ENCODE assay signal across 18 cellular contexts in genomic region chr6:8731874-8732273, GRCh38.
DNase-seq lines count a peak whose midpoint lies in the region; ATAC-seq and TF ChIP-seq lines count a peak whose summit lies in the region.
"Had no signal": no experiment of that assay in that cellular context is flagged by ENCODE, and none has a peak within 500 bp of the region (broad histone marks: within the 10 kb centered on the region; RNA-seq: fewer than 3 reads in every experiment).

No MANE protein-coding gene starts in this region.

- TF ChIP-seq POLR2A in erythroblast (IDR thresholded peaks at IDR 0.05; ENCODE audit: low read length), result no peak

- H3K27me3 Mint-ChIP-seq in natural killer cell (ENCODE audit: low read depth in 2 of 2) (no peaks in the 10 kb centered on the region), mesothelial cell of epicardium (ENCODE audit: low read depth) (no peaks in the 10 kb centered on the region)
- H3K27me3 Mint-ChIP-seq in natural killer cell treated with Interleukin-12 subunit alpha and Interleukin-12 subunit beta and Interleukin-15 and Interleukin-18, amount 100 ng/mL, for 72 hours, result no peaks in the 10 kb centered on the region
- H3K27me3 Mint-ChIP-seq: effector memory CD8-positive, alpha-beta T cell had no signal

- H3K36me3 Mint-ChIP-seq in natural killer cell (no peaks in the 10 kb centered on the region), mesothelial cell of epicardium (no peaks in the 10 kb centered on the region)
- H3K36me3 Mint-ChIP-seq in natural killer cell treated with Interleukin-12 subunit alpha and Interleukin-12 subunit beta and Interleukin-15 and Interleukin-18, amount 100 ng/mL, for 72 hours, result no peaks in the 10 kb centered on the region
- H3K36me3 Mint-ChIP-seq: activated naive CD8-positive, alpha-beta T cell; neural progenitor cell had no signal

- H3K4me3 Mint-ChIP-seq in natural killer cell, result peak overlapping the region; percentile 17
- H3K4me3 Mint-ChIP-seq in natural killer cell treated with Interleukin-12 subunit alpha and Interleukin-12 subunit beta and Interleukin-15 and Interleukin-18, amount 100 ng/mL, for 72 hours, result no peak overlapping the region
- no peak overlapping the region for H3K4me3 Mint-ChIP-seq in mesothelial cell of epicardium
- H3K4me3 Mint-ChIP-seq: activated naive CD8-positive, alpha-beta T cell; effector memory CD8-positive, alpha-beta T cell; neural progenitor cell had no signal

- H3K9me3 Mint-ChIP-seq in natural killer cell, result peaks cover 2 to 3% of the 10 kb centered on the region in 2 donors
- H3K9me3 Mint-ChIP-seq in natural killer cell treated with Interleukin-12 subunit alpha and Interleukin-12 subunit beta and Interleukin-15 and Interleukin-18, amount 100 ng/mL, for 72 hours, result peaks cover 6% of the 10 kb centered on the region
- H3K9me3 Mint-ChIP-seq in mesothelial cell of epicardium, result no peaks in the 10 kb centered on the region
- H3K9me3 Mint-ChIP-seq: neural progenitor cell had no signal

- ATAC-seq in natural killer cell (peak in 1 of 3 donors; percentile 62), HG02852 (IDR thresholded peaks at IDR 0.05; ENCODE audit: unreplicated experiment) (peak; percentile 54), left colon (no peak)
- ATAC-seq in natural killer cell treated with Interleukin-12 subunit alpha and Interleukin-12 subunit beta and Interleukin-15 and Interleukin-18, amount 100 ng/mL, for 72 hours, result no peak
- ATAC-seq: effector memory CD8-positive, alpha-beta T cell; left lobe of liver; SK-N-SH treated with all-trans-retinoic acid at 6 μM for 48 hours had no signal

- no peak for TF ChIP-seq CTCF in natural killer cell (IDR thresholded peaks at IDR 0.05)
- TF ChIP-seq CTCF in mesothelial cell of epicardium (IDR thresholded peaks at IDR 0.05; ENCODE audit: unreplicated experiment), result no peak

- H3K27ac Mint-ChIP-seq in natural killer cell (peak overlapping the region in 1 of 2 donors; percentile 66), mesothelial cell of epicardium (no peak overlapping the region)
- H3K27ac Mint-ChIP-seq in natural killer cell treated with Interleukin-12 subunit alpha and Interleukin-12 subunit beta and Interleukin-15 and Interleukin-18, amount 100 ng/mL, for 72 hours, result no peak overlapping the region
- H3K27ac Mint-ChIP-seq: activated naive CD8-positive, alpha-beta T cell; effector memory CD8-positive, alpha-beta T cell; neural progenitor cell had no signal

- DNase-seq in natural killer cell, result no peak
- no peak for DNase-seq in natural killer cell treated with Interleukin-12 subunit alpha and Interleukin-12 subunit beta and Interleukin-15 and Interleukin-18, amount 100 ng/mL, for 72 hours (ENCODE audit: low spot score)
- DNase-seq in MV-4-11 (lab: John Stamatoyannopoulos, UW), result peak; percentile 24
- DNase-seq in cortex of kidney (lab: John Stamatoyannopoulos, UW), result no peak
- DNase-seq in left colon, result no peak
- DNase-seq in erythroblast (lab: John Stamatoyannopoulos, UW), result no peak
- DNase-seq in mesothelial cell of epicardium (ENCODE audit: low spot score in 2 of 2, unreplicated experiment in 2 of 2), result no peak
- DNase-seq: effector memory CD8-positive, alpha-beta T cell; GF-D8; Karpas-422; NCI-H1436; NCI-H69; spleen had no signal

- H3K4me1 Mint-ChIP-seq in natural killer cell (peaks cover 11 to 16% of the 10 kb centered on the region in 2 donors), mesothelial cell of epicardium (peaks cover 16% of the 10 kb centered on the region)
- peaks cover 0 to 13% of the 10 kb centered on the region in 2 donors for H3K4me1 Mint-ChIP-seq in natural killer cell treated with Interleukin-12 subunit alpha and Interleukin-12 subunit beta and Interleukin-15 and Interleukin-18, amount 100 ng/mL, for 72 hours (ENCODE audit: low read depth in 2 of 2)

- intact Hi-C loops in natural killer cell (cut with micrococcal nuclease), result no loop called here
- intact Hi-C loops in left colon (cut with DNase I, micrococcal nuclease), result no loop called here
